19 cellular contexts compared by ENCODE assay signal in the genomic region with DNA sequence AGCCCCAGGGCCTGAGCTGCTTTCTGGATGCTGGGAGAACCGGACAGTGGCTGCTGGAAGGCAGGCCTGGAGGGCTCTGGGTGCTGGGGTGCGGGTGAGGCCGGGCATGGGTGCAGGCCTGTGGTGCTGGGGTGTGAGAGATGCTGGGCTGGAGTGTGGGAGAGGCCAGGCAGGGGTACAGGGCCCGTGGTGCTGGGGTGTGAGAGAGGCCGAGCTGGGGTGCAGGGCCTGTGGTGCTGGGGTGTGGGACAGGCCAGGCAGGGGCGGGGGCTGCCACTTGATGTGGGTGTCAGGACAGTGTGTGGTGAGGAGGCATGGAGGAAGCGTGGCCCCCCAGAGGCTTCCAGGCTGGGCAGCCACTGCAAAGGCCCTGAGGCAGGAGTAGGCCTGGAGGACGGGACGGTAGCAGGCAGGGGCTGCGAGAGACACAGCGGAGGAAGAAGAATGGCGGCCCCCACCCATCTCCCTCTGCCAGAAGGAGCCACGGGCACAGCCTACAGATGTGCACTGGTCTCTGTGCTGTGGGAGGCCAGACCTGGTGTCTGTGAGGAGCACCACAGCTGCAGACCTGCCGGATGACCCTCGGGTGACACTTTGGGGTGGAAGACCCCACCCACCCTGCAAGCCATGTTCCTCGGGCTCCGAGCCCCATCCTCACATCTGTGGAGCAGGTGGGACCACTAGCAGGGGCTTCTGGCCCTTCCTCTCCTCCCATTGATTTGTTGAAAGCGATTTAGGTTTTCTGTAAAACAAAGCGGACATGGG. TPM values are rescaled to one million over a fixed set of nuclear protein-coding genes. Genes with fewer than 3 reads are reported as not detected.
DNase-seq lines count a peak whose midpoint lies in the region; ATAC-seq and TF ChIP-seq lines count a peak whose summit lies in the region.
"Had no signal": no experiment of that assay in that cellular context is flagged by ENCODE, and none has a peak within 500 bp of the region (broad histone marks: within the 10 kb centered on the region; RNA-seq: fewer than 3 reads in every experiment).

No MANE protein-coding gene starts in this region.

- no peak for ATAC-seq in Right ventricle myocardium superior (ENCODE audit: poor library complexity)
- ATAC-seq in right cardiac atrium, result peak in 1 of 2 donors; percentile 5
- no peak for ATAC-seq in GM21529 (IDR thresholded peaks at IDR 0.05; ENCODE audit: unreplicated experiment)
- no peak for ATAC-seq in HG02884 (IDR thresholded peaks at IDR 0.05; ENCODE audit: unreplicated experiment)
- ATAC-seq: HCT116 had no signal

- H3K36me3 ChIP-seq in osteoblast (ENCODE audit: insufficient read depth, low read length) (no peaks in the 10 kb centered on the region), Karpas-422 (ENCODE audit: insufficient read depth, low read length) (no peaks in the 10 kb centered on the region)

- H3K4me3 ChIP-seq in right cardiac atrium (ENCODE audit: low read length), result no peak overlapping the region
- no peak overlapping the region for H3K4me3 ChIP-seq in osteoblast (ENCODE audit: insufficient read depth, low read length)
- H3K4me3 ChIP-seq in Karpas-422 (ENCODE audit: low read length), result no peak overlapping the region
- H3K4me3 ChIP-seq: BLaER1 treated with 17β-estradiol and CSF1 and Interleukin-3, amounts not matched to agents 10 nM and 100 nM; GM23338 had no signal

- H4K20me1 ChIP-seq in osteoblast (ENCODE audit: insufficient read depth, low read length) (no peaks in the 10 kb centered on the region), Karpas-422 (ENCODE audit: insufficient read depth, low read depth, low read length) (no peaks in the 10 kb centered on the region)

- H3K79me2 ChIP-seq in osteoblast (ENCODE audit: insufficient read depth, low read length) (no peaks in the 10 kb centered on the region), Karpas-422 (ENCODE audit: low read length) (no peaks in the 10 kb centered on the region)

- intact Hi-C loops in Right ventricle myocardium superior (cut with DNase I), result no loop called here
- intact Hi-C loops in cardiac septum (cut with DNase I), result loop anchor here (10.0 kb wide), 1 partner anchor 93 kb away; no protein-coding TSS in a partner anchor
- intact Hi-C loops in right cardiac atrium (cut with DNase I), result no loop called here

- H3K27me3 ChIP-seq in right cardiac atrium (ENCODE audit: control insufficient read depth, insufficient read depth), result no peaks in the 10 kb centered on the region
- peaks cover 3% of the 10 kb centered on the region for H3K27me3 ChIP-seq in osteoblast (ENCODE audit: insufficient read depth, low read length)
- H3K27me3 ChIP-seq in Karpas-422 (ENCODE audit: low read length), result no peaks in the 10 kb centered on the region

- H3K4me2 ChIP-seq in osteoblast (ENCODE audit: insufficient read depth, low read length) (no peak overlapping the region), Karpas-422 (ENCODE audit: low read depth, low read length, poor library complexity, severe bottlenecking) (no peak overlapping the region)
- H3K4me2 ChIP-seq: GM23338 had no signal

- TF ChIP-seq CTCF in osteoblast (IDR thresholded peaks at IDR 0.05; ENCODE audit: extremely low read depth, low read depth, low read length), result no peak

- H3K9me2 ChIP-seq in Karpas-422 (replicated peaks; ENCODE audit: insufficient read depth, low read length), result no peaks in the 10 kb centered on the region

- H3K27ac ChIP-seq in right cardiac atrium (ENCODE audit: low read length), result no peak overlapping the region
- H3K27ac ChIP-seq in osteoblast (ENCODE audit: low read depth, low read length), result no peak overlapping the region
- H3K27ac ChIP-seq in Karpas-422 (ENCODE audit: low read length), result no peak overlapping the region
- H3K27ac ChIP-seq: BLaER1 treated with 17β-estradiol and CSF1 and Interleukin-3, amounts not matched to agents 10 nM and 100 nM; RWPE1 had no signal

- H3K9me3 ChIP-seq in right cardiac atrium (ENCODE audit: control insufficient read depth, low read length), result no peaks in the 10 kb centered on the region
- no peaks in the 10 kb centered on the region for H3K9me3 ChIP-seq in osteoblast (ENCODE audit: low read depth, low read length)
- no peaks in the 10 kb centered on the region for H3K9me3 ChIP-seq in Karpas-422 (ENCODE audit: low read length)
- H3K9me3 ChIP-seq: BLaER1 treated with 17β-estradiol and CSF1 and Interleukin-3, amounts not matched to agents 10 nM and 100 nM had no signal

- H3K4me1 ChIP-seq in right cardiac atrium (ENCODE audit: control insufficient read depth, insufficient read depth, low read length) (no peaks in the 10 kb centered on the region), osteoblast (ENCODE audit: insufficient read depth, low read length) (no peaks in the 10 kb centered on the region), Karpas-422 (ENCODE audit: low read length) (no peaks in the 10 kb centered on the region)

- DNase-seq in Right ventricle myocardium superior, result peak; percentile 38
- DNase-seq in cardiac septum (ENCODE audit: low spot score), result no peak
- DNase-seq in right cardiac atrium, result peak; percentile 10 to 55 (median 41)
- DNase-seq in osteoblast (ENCODE audit: insufficient read length, low spot score, missing footprints), result peak; percentile 87
- DNase-seq in Karpas-422, result no peak
- DNase-seq in activated T-cell treated with anti-CD3 and anti-CD28 coated beads for 4 hours, result no peak
- DNase-seq: DMS79 treated with DMSO at 0.1 percent for 48 hours, KBM-7, NCI-H1436 treated with DMSO at 0.1 percent for 48 hours, NCI-H2029 treated with DMSO at 0.1 percent for 48 hours, NCI-H2171 treated with DMSO at 0.1 percent for 48 hours, NCI-H748 treated with DMSO at 0.1 percent for 48 hours had no signal

- H3K9ac ChIP-seq in Karpas-422 (ENCODE audit: low read length), result no peak overlapping the region
- H3K9ac ChIP-seq: BLaER1 treated with 17β-estradiol and CSF1 and Interleukin-3, amounts not matched to agents 10 nM and 100 nM had no signal

- no peak overlapping the region for H2AFZ ChIP-seq in osteoblast (ENCODE audit: low read length)
- H2AFZ ChIP-seq in Karpas-422 (ENCODE audit: low read length), result no peak overlapping the region
- H2AFZ ChIP-seq: GM23338 had no signal

- WGBS in right cardiac atrium, result 93% methylated on average over 19 of the region's 19 CpGs

RNA-seq across cellular contexts. Expression of a gene that starts 9.3 kb away (rescaled TPM):
- total RNA-seq in Right ventricle myocardium superior, result 2.8 TPM
- total RNA-seq in cardiac septum, result 3.6 TPM
- total RNA-seq in right cardiac atrium, result 1 to 10 TPM; 1.9 to 8.6 (median 3.1) TPM
- polyA plus RNA-seq in right cardiac atrium, result 2.6 TPM
- under 0.01 TPM in 1 of 2 replicates, not detected in the other for total RNA-seq in osteoblast
- not detected in 2 replicates for total RNA-seq in Karpas-422 (2014; rRNA removed; shearing (Covaris generic); ENCODE audit: low replicate concordance)
- polyA plus RNA-seq: CD8-positive, alpha-beta memory T cell had no signal

Comparison
In these comparisons a context has a peak if more than half of its experiments do, and no peak if none do; other contexts are left out.
1. DNase-seq: peak in Right ventricle myocardium superior (single experiment), right cardiac atrium (3 of 3) and osteoblast (single experiment); none in cardiac septum (single experiment), Karpas-422 (single experiment) and activated T-cell treated with anti-CD3 and anti-CD28 coated beads for 4 hours (single experiment).